In the genomic region with DNA sequence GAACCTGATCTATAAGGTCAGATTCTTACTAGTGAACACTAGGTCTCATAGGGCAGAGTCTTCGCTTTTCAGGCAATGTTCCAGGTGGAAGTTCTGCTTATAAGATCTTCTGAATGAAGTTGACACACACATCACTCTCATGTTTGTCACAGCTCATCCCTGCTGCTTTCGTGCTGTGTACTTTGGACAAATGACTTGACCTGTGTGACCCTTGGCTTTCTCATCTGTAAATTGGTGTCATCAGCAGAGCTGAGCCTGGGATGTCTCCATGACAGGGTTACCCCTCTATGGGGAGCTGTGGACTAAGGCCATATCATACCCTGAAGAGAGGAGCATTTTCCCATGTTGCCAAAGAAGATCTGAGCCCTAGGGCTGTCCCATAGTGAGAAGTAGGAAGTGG, we compare ENCODE assay signal across 18 cellular contexts. TPM values are rescaled to one million over a fixed set of nuclear protein-coding genes. Genes with fewer than 3 reads are reported as not detected.
A peak's percentile ranks its signal among the peaks of the same experiment; 100 is the strongest.
DNase-seq lines count a peak whose midpoint lies in the region; ATAC-seq and TF ChIP-seq lines count a peak whose summit lies in the region.
"Had no signal": no experiment of that assay in that cellular context is flagged by ENCODE, and none has a peak within 500 bp of the region (broad histone marks: within the 10 kb centered on the region; RNA-seq: fewer than 3 reads in every experiment).

No MANE protein-coding gene starts in this region.

- no peak overlapping the region for H2AFZ ChIP-seq in mesenchymal stem cell (ENCODE audit: low read depth, low read length)

- H2BK120ac ChIP-seq in mesenchymal stem cell (ENCODE audit: low read depth, low read length): no peak overlapping the region

- no peak overlapping the region for H3K4ac ChIP-seq in mesenchymal stem cell (ENCODE audit: low read depth in 1 of 2, low read length in 2 of 2)

- H3K4me1 ChIP-seq in breast epithelium (no peaks in the 10 kb centered on the region), mesenchymal stem cell (ENCODE audit: control insufficient read depth, insufficient read depth, low read depth, low read length) (peaks cover 12% of the 10 kb centered on the region), BE2C (no peaks in the 10 kb centered on the region)

- no TSS peak for BruUV-seq in MCF 10A (replicated peaks; lab: Mats Ljungman, UMichigan)

- H3K27me3 Mint-ChIP-seq in MCF 10A (ENCODE audit: insufficient read depth, unreplicated experiment) (no peaks in the 10 kb centered on the region), type B pancreatic cell (no peaks in the 10 kb centered on the region)
- H3K27me3 Mint-ChIP-seq in activated T-helper 1 cell treated with anti-CD3 and anti-CD28 coated beads, Interleukin-12 subunit alpha, Interleukin-12 subunit beta, Interleukin-2, Interleukin-4 antibody, amounts not matched to agents 30 ng/mL and 10 ng/mL and 1 ng/mL, durations not matched to agents 14 hours and 24 hours and 36 hours (ENCODE audit: insufficient read depth): no peaks in the 10 kb centered on the region

- no peaks in the 10 kb centered on the region for H3K9me3 Mint-ChIP-seq in MCF 10A (ENCODE audit: unreplicated experiment)
- H3K9me3 Mint-ChIP-seq in activated T-helper 1 cell treated with anti-CD3 and anti-CD28 coated beads, Interleukin-12 subunit alpha, Interleukin-12 subunit beta, Interleukin-2, Interleukin-4 antibody, amounts not matched to agents 30 ng/mL and 10 ng/mL and 1 ng/mL, durations not matched to agents 14 hours and 24 hours and 36 hours: no peaks in the 10 kb centered on the region
- H3K9me3 Mint-ChIP-seq in type B pancreatic cell: peaks cover 5% of the 10 kb centered on the region
- H3K9me3 Mint-ChIP-seq: CD8-positive, alpha-beta T cell; H9 had no signal

- TF ChIP-seq CTCF in MCF 10A (IDR thresholded peaks at IDR 0.05; ENCODE audit: unreplicated experiment) (no peak), breast epithelium (IDR thresholded peaks at IDR 0.05) (no peak), type B pancreatic cell (conservative IDR thresholded peaks at IDR 0.05) (no peak), BE2C (IDR thresholded peaks at IDR 0.05; ENCODE audit: low read depth, low read length) (no peak)

- CTCF ChIA-PET in MCF 10A (lab: Yijun Ruan, JAX): interaction anchor here (0.6 to 1.9 kb wide), 4 partner anchors 34 to 445 kb away, joined by 3 to 10 read pairs (median 4); no protein-coding TSS in a partner anchor

- ATAC-seq in GM21423 (IDR thresholded peaks at IDR 0.05; ENCODE audit: unreplicated experiment): no peak
- ATAC-seq: CD8-positive, alpha-beta T cell had no signal

- H4K91ac ChIP-seq in mesenchymal stem cell (ENCODE audit: low read length): no peak overlapping the region

- H2BK12ac ChIP-seq in mesenchymal stem cell (ENCODE audit: low read length in 2 of 2): no peak overlapping the region

- DNase-seq in MCF 10A (ENCODE audit: unreplicated experiment) (no peak), breast epithelium (ENCODE audit: low spot score in 2 of 2) (no peak), mesenchymal stem cell (no peak), type B pancreatic cell (ENCODE audit: extremely low spot score, unreplicated experiment) (no peak), BE2C (no peak), NCI-H1694 (lab: John Stamatoyannopoulos, UW) (no peak)
- no peak for DNase-seq in activated T-helper 1 cell treated with anti-CD3 and anti-CD28 coated beads, Interleukin-12 subunit alpha, Interleukin-12 subunit beta, Interleukin-2, Interleukin-4 antibody, amounts not matched to agents 30 ng/mL and 10 ng/mL and 1 ng/mL, durations not matched to agents 14 hours and 24 hours and 36 hours (ENCODE audit: low spot score)
- DNase-seq: ACHN; CD8-positive, alpha-beta T cell; COR-L47; DMS153; DMS79 treated with DMSO at 0.1 percent for 48 hours; EL; GOT3; H9 had no signal

- no peak overlapping the region for H2BK5ac ChIP-seq in mesenchymal stem cell (ENCODE audit: low read depth, low read length, poor library complexity, severe bottlenecking)

- H3K18ac ChIP-seq in mesenchymal stem cell (ENCODE audit: low read depth in 1 of 2, low read length in 2 of 2): no peak overlapping the region

- H3K36me3 Mint-ChIP-seq in MCF 10A (ENCODE audit: insufficient read depth, unreplicated experiment) (peaks cover 74% of the 10 kb centered on the region), type B pancreatic cell (peaks cover 27% of the 10 kb centered on the region)
- peaks cover 43% of the 10 kb centered on the region for H3K36me3 Mint-ChIP-seq in activated T-helper 1 cell treated with anti-CD3 and anti-CD28 coated beads, Interleukin-12 subunit alpha, Interleukin-12 subunit beta, Interleukin-2, Interleukin-4 antibody, amounts not matched to agents 30 ng/mL and 10 ng/mL and 1 ng/mL, durations not matched to agents 14 hours and 24 hours and 36 hours (ENCODE audit: low read depth)

- no peak overlapping the region for H3K23ac ChIP-seq in mesenchymal stem cell (ENCODE audit: low read length in 2 of 2)

- H3K27me3 ChIP-seq in breast epithelium: no peaks in the 10 kb centered on the region
- H3K27me3 ChIP-seq in mesenchymal stem cell (ENCODE audit: control insufficient read depth in 1 of 2, insufficient read depth in 1 of 2, low read length in 2 of 2): no peaks in the 10 kb centered on the region
- H3K27me3 ChIP-seq in BE2C: no peaks in the 10 kb centered on the region

- 75% methylated on average over 2 of the region's 2 CpGs for WGBS in mesenchymal stem cell

- no peaks in the 10 kb centered on the region for H3K36me3 ChIP-seq in breast epithelium
- H3K36me3 ChIP-seq in mesenchymal stem cell (ENCODE audit: control insufficient read depth in 1 of 2, insufficient read depth in 2 of 2, low read depth in 1 of 2, low read length in 2 of 2): peaks cover 48 to 64% of the 10 kb centered on the region in 2 experiments
- H3K36me3 ChIP-seq in BE2C: peaks cover 51% of the 10 kb centered on the region

- no peak overlapping the region for H4K8ac ChIP-seq in mesenchymal stem cell (ENCODE audit: low read length)

- TF ChIP-seq POLR2A in breast epithelium (IDR thresholded peaks at IDR 0.05): no peak

- H2AK5ac ChIP-seq in mesenchymal stem cell (ENCODE audit: low read length, severe bottlenecking): no peak overlapping the region

- no peak overlapping the region for H3K14ac ChIP-seq in mesenchymal stem cell (ENCODE audit: low read length in 2 of 2)

- H3K4me2 ChIP-seq in mesenchymal stem cell (ENCODE audit: low read length, poor library complexity, severe bottlenecking): no peak overlapping the region

- H3K27ac ChIP-seq in breast epithelium: no peak overlapping the region
- no peak overlapping the region for H3K27ac ChIP-seq in mesenchymal stem cell (ENCODE audit: low read length, poor library complexity, severe bottlenecking)
- H3K27ac ChIP-seq: C4-2B had no signal

- H3K4me3 ChIP-seq in breast epithelium: no peak overlapping the region
- H3K4me3 ChIP-seq in mesenchymal stem cell (ENCODE audit: insufficient read depth in 1 of 2, low read depth in 1 of 2, low read length in 2 of 2): no peak overlapping the region
- H3K4me3 ChIP-seq in BE2C (ENCODE audit: low read depth, low read length): no peak overlapping the region

- peak overlapping the region; percentile 6 for H3K9ac ChIP-seq in mesenchymal stem cell (ENCODE audit: low read length)

- H3K9me3 ChIP-seq in breast epithelium (no peaks in the 10 kb centered on the region), mesenchymal stem cell (ENCODE audit: control insufficient read depth, low read length) (no peaks in the 10 kb centered on the region), BE2C (no peaks in the 10 kb centered on the region)

- POLR2A ChIA-PET in MCF 10A (lab: Yijun Ruan, JAX): interaction anchor here (1.3 kb wide), 1 partner anchor 43 kb away, joined by 4 read pairs; a partner anchor contains a TSS

- intact Hi-C loops in MCF 10A (cut with micrococcal nuclease): no loop called here
- intact Hi-C loops in breast epithelium (cut with DNase I; ENCODE audit: low total_unique reads): loop anchor here (5.0 kb wide), 1 partner anchor 141 kb away; no protein-coding TSS in a partner anchor
- intact Hi-C loops in activated T-helper 1 cell treated with anti-CD3 and anti-CD28 coated beads, Interleukin-12 subunit alpha, Interleukin-12 subunit beta, Interleukin-2, Interleukin-4 antibody, amounts not matched to agents 30 ng/mL and 10 ng/mL and 1 ng/mL, durations not matched to agents 14 hours and 24 hours and 36 hours (cut with micrococcal nuclease): no loop called here

- H3K4me3 Mint-ChIP-seq in MCF 10A (ENCODE audit: unreplicated experiment) (no peak overlapping the region), type B pancreatic cell (peak overlapping the region; percentile 14)
- H3K4me3 Mint-ChIP-seq in activated T-helper 1 cell treated with anti-CD3 and anti-CD28 coated beads, Interleukin-12 subunit alpha, Interleukin-12 subunit beta, Interleukin-2, Interleukin-4 antibody, amounts not matched to agents 30 ng/mL and 10 ng/mL and 1 ng/mL, durations not matched to agents 14 hours and 24 hours and 36 hours: peak overlapping the region; percentile 17
- H3K4me3 Mint-ChIP-seq: CD8-positive, alpha-beta T cell; H9 had no signal

- peaks cover 11% of the 10 kb centered on the region for H3K4me1 Mint-ChIP-seq in MCF 10A (ENCODE audit: insufficient read depth, unreplicated experiment)
- peaks cover 32% of the 10 kb centered on the region for H3K4me1 Mint-ChIP-seq in activated T-helper 1 cell treated with anti-CD3 and anti-CD28 coated beads, Interleukin-12 subunit alpha, Interleukin-12 subunit beta, Interleukin-2, Interleukin-4 antibody, amounts not matched to agents 30 ng/mL and 10 ng/mL and 1 ng/mL, durations not matched to agents 14 hours and 24 hours and 36 hours (ENCODE audit: low read depth)
- H3K4me1 Mint-ChIP-seq in type B pancreatic cell (ENCODE audit: unreplicated experiment): peaks cover 9% of the 10 kb centered on the region

- no peak overlapping the region for H2BK15ac ChIP-seq in mesenchymal stem cell (ENCODE audit: low read depth, poor library complexity, severe bottlenecking)

- H3K79me1 ChIP-seq in mesenchymal stem cell (replicated peaks; ENCODE audit: low read length, poor library complexity, severe bottlenecking): peaks cover 42% of the 10 kb centered on the region

- H3K27ac Mint-ChIP-seq in MCF 10A (ENCODE audit: low read depth, unreplicated experiment): peak overlapping the region; percentile 57
- no peak overlapping the region for H3K27ac Mint-ChIP-seq in activated T-helper 1 cell treated with anti-CD3 and anti-CD28 coated beads, Interleukin-12 subunit alpha, Interleukin-12 subunit beta, Interleukin-2, Interleukin-4 antibody, amounts not matched to agents 30 ng/mL and 10 ng/mL and 1 ng/mL, durations not matched to agents 14 hours and 24 hours and 36 hours
- H3K27ac Mint-ChIP-seq in type B pancreatic cell: no peak overlapping the region
- H3K27ac Mint-ChIP-seq: CD8-positive, alpha-beta T cell; H9 had no signal

RNA-seq across cellular contexts. Expression of a gene that starts 2.8 kb away (rescaled TPM):
- total RNA-seq in MCF 10A (2022) (88.1 and 91.3 TPM in 2 replicates), breast epithelium (10 to 100 TPM; 74.6 to 95.1 (median 76.7) TPM), type B pancreatic cell (ENCODE audit: low replicate concordance) (45.7 and 67.9 TPM in 2 replicates)
- 68.4 and 81.5 TPM in 2 replicates for total RNA-seq in activated T-helper 1 cell treated with anti-CD3 and anti-CD28 coated beads, Interleukin-12 subunit alpha, Interleukin-12 subunit beta, Interleukin-2, Interleukin-4 antibody, amounts not matched to agents 30 ng/mL and 10 ng/mL and 1 ng/mL, durations not matched to agents 14 hours and 24 hours and 36 hours
- 36.7 TPM for polyA plus RNA-seq in mesenchymal stem cell (2013, experiment 1 of 2)
- 36.2 TPM for polyA plus RNA-seq in mesenchymal stem cell (2013, experiment 2 of 2)
- polyA plus RNA-seq in BE2C (2012; ENCODE audit: insufficient read depth, insufficient read length, low read depth): 121 TPM

RNA-seq across cellular contexts. Expression of a gene that starts 31.6 kb away (rescaled TPM):
- total RNA-seq in MCF 10A (2022): 0.07 TPM in 1 of 2 replicates, not detected in the other
- total RNA-seq in breast epithelium: 1 to 10 TPM; 1.8 to 5.6 (median 3.5) TPM
- total RNA-seq in activated T-helper 1 cell treated with anti-CD3 and anti-CD28 coated beads, Interleukin-12 subunit alpha, Interleukin-12 subunit beta, Interleukin-2, Interleukin-4 antibody, amounts not matched to agents 30 ng/mL and 10 ng/mL and 1 ng/mL, durations not matched to agents 14 hours and 24 hours and 36 hours: 2.2 TPM in 2 replicates
- 0.10 TPM for polyA plus RNA-seq in mesenchymal stem cell (2013, experiment 1 of 2)
- 0.11 TPM for polyA plus RNA-seq in mesenchymal stem cell (2013, experiment 2 of 2)
- not detected in 2 replicates for total RNA-seq in type B pancreatic cell (ENCODE audit: low replicate concordance)
- polyA plus RNA-seq in BE2C (2012; ENCODE audit: insufficient read depth, insufficient read length, low read depth): 2.4 TPM
- total RNA-seq: A172; CD8-positive, alpha-beta T cell; H9 had no signal

RNA-seq across cellular contexts. Expression of a gene that starts 42.5 kb away (rescaled TPM):
- 78.0 and 81.3 TPM in 2 replicates for total RNA-seq in MCF 10A (2022)
- 10 to 100 TPM; 43.9 to 80.2 (median 60.6) TPM for total RNA-seq in breast epithelium
- total RNA-seq in activated T-helper 1 cell treated with anti-CD3 and anti-CD28 coated beads, Interleukin-12 subunit alpha, Interleukin-12 subunit beta, Interleukin-2, Interleukin-4 antibody, amounts not matched to agents 30 ng/mL and 10 ng/mL and 1 ng/mL, durations not matched to agents 14 hours and 24 hours and 36 hours: 26.4 and 28.7 TPM in 2 replicates
- polyA plus RNA-seq in mesenchymal stem cell (2013, experiment 1 of 2): 48.6 TPM
- polyA plus RNA-seq in mesenchymal stem cell (2013, experiment 2 of 2): 52.3 TPM
- total RNA-seq in type B pancreatic cell (ENCODE audit: low replicate concordance): 39.8 and 59.2 TPM in 2 replicates
- polyA plus RNA-seq in BE2C (2012; ENCODE audit: insufficient read depth, insufficient read length, low read depth): 84.7 TPM

RNA-seq across cellular contexts. Expression of a gene that starts 48.2 kb away (rescaled TPM):
- total RNA-seq in MCF 10A (2022) (9.9 and 15.7 TPM in 2 replicates), breast epithelium (10 to 100 TPM; 28.3 to 72.7 (median 65.9) TPM), type B pancreatic cell (ENCODE audit: low replicate concordance) (22.8 and 41.7 TPM in 2 replicates)
- total RNA-seq in activated T-helper 1 cell treated with anti-CD3 and anti-CD28 coated beads, Interleukin-12 subunit alpha, Interleukin-12 subunit beta, Interleukin-2, Interleukin-4 antibody, amounts not matched to agents 30 ng/mL and 10 ng/mL and 1 ng/mL, durations not matched to agents 14 hours and 24 hours and 36 hours: not detected in 2 replicates
- polyA plus RNA-seq in mesenchymal stem cell (2013, experiment 1 of 2): 2.1 TPM
- polyA plus RNA-seq in mesenchymal stem cell (2013, experiment 2 of 2): 2.0 TPM
- polyA plus RNA-seq in BE2C (2012; ENCODE audit: insufficient read depth, insufficient read length, low read depth): 129 TPM
